In the genomic region with DNA sequence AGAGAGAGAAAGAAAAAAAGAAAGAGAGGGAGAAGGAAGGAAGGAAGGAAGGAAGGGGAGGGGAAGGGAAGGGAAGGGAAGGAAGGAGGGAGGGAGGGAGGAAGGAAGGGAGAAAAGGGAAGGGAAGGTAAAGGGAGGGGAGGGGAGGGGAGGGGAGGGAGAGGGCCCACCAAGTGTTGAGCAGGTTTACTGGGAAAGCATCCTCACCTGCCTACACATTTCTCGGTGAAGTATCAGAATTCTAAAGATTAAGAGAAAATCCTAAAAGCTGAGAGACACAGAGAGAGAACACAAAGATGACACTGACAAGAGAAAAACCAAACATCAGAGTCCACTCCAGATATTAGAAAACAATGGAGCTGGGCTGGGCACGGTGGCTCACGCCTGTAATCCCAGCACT, we compare ENCODE assay signal across 1 cellular context.
A peak's percentile ranks its signal among the peaks of the same experiment; 100 is the strongest.
TF ChIP-seq lines count a peak whose summit lies in the region.

No MANE protein-coding gene starts in this region.

TF ChIP-seq in K562, 482 proteins besides CTCF, POLR2A, EP300 and RAD21:
- TF ChIP-seq HNRNPK (IDR thresholded peaks at IDR 0.05; ENCODE audit: low read depth, low read length, poor library complexity, severe bottlenecking) (peak; percentile 24), STAT5A (IDR thresholded peaks at IDR 0.05; ENCODE audit: borderline replicate concordance, low read length) (no peak)
